ENCODE assay signal across 22 cellular contexts in the genomic region with DNA sequence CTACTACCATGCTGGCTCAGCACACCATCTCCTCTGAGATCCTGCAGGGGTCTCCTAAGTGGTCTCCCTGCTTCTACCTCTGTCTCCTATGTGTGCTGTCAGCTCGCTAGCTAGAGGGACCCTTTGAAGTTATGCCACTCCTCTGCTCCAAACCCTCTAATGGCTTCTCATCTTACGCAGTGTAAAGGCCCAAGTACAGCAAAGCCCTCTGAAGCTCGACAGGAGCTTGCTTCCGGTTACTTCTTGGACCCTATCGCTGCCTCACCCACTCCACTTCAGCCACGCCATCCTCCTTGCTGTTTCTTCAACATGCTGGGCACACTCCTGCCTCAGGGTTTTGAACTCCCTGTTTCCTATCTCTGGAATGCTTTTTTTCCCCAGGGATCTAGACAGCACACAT.
DNase-seq lines count a peak whose midpoint lies in the region; ATAC-seq and TF ChIP-seq lines count a peak whose summit lies in the region.
"Had no signal": no experiment of that assay in that cellular context is flagged by ENCODE, and none has a peak within 500 bp of the region (broad histone marks: within the 10 kb centered on the region; RNA-seq: fewer than 3 reads in every experiment).

No MANE protein-coding gene starts in this region.

- POLR2A ChIA-PET in HCT116 (lab: Charles Lee) = no interaction called here
- POLR2A ChIA-PET in CD8-positive, alpha-beta T cell (lab: Charles Lee) = no interaction called here

- RAD21 ChIA-PET in HCT116 (lab: Charles Lee; ENCODE audit: low non-redundant PET in 1 of 2, low total read pairs in 2 of 2, uncharacterized antibody in 2 of 2, unreplicated experiment in 2 of 2) = no interaction called here

- ATAC-seq in HCT116 = no peak
- no peak for ATAC-seq in RWPE2 (ENCODE audit: low read depth)
- no peak for ATAC-seq in HG03025 (IDR thresholded peaks at IDR 0.05; ENCODE audit: low FRiP score, unreplicated experiment)
- no peak for ATAC-seq in CD8-positive, alpha-beta T cell
- ATAC-seq: HepG2 had no signal

- peaks cover 21 to 71% of the 10 kb centered on the region in 2 experiments for H3K4me1 ChIP-seq in HCT116 (ENCODE audit: control insufficient read depth in 1 of 2, insufficient read depth in 2 of 2, low read length in 2 of 2)
- peaks cover 47% of the 10 kb centered on the region for H3K4me1 ChIP-seq in RWPE2 (ENCODE audit: insufficient read depth, poor library complexity, severe bottlenecking)
- peaks cover 5% of the 10 kb centered on the region for H3K4me1 ChIP-seq in neural progenitor cell
- H3K4me1 ChIP-seq in CD8-positive, alpha-beta T cell (ENCODE audit: insufficient read depth, low read length) = no peaks in the 10 kb centered on the region
- H3K4me1 ChIP-seq: BE2C had no signal

- intact Hi-C loops in HCT116 (cut with micrococcal nuclease) = no loop called here
- intact Hi-C loops in CD8-positive, alpha-beta T cell (cut with DNase I, micrococcal nuclease) = no loop called here

- H3K9ac ChIP-seq in HCT116 (ENCODE audit: low read length) (no peak overlapping the region), neural progenitor cell (no peak overlapping the region)

- no peak overlapping the region for H3K27ac Mint-ChIP-seq in neural progenitor cell
- no peak overlapping the region for H3K27ac Mint-ChIP-seq in CD8-positive, alpha-beta T cell

- H2AFZ ChIP-seq in HCT116 (ENCODE audit: low read depth, low read length, poor library complexity, severe bottlenecking) = no peak overlapping the region
- peak overlapping the region; percentile 64 for H2AFZ ChIP-seq in neural progenitor cell (replicated peaks)

- peaks cover 11% of the 10 kb centered on the region for H3K9me3 Mint-ChIP-seq in neural progenitor cell
- H3K9me3 Mint-ChIP-seq in CD8-positive, alpha-beta T cell = peaks cover 2% of the 10 kb centered on the region

- DNase-seq in HCT116 (ENCODE audit: low read depth, low spot score) (no peak), RWPE2 (ENCODE audit: low spot score) (no peak), epithelial cell of prostate (ENCODE audit: low read depth, low spot score) (no peak), neural progenitor cell (ENCODE audit: low spot score) (no peak), cerebellar nuclear complex (lab: John Stamatoyannopoulos, UW) (no peak), T-helper 9 cell (no peak)
- no peak for DNase-seq in CD8-positive, alpha-beta T cell
- DNase-seq: BE2C, COR-L47, DND-41, KG1, NCI-H1105 treated with DMSO at 0.1 percent for 48 hours, NCI-H2029 treated with DMSO at 0.1 percent for 48 hours, NCI-H446 treated with DMSO at 0.1 percent for 48 hours, NCI-H526 treated with DMSO at 0.1 percent for 48 hours, OCI-M1, SHP77 treated with DMSO at 0.1 percent for 48 hours, SW 1271 had no signal

- no peaks in the 10 kb centered on the region for H3K36me3 Mint-ChIP-seq in neural progenitor cell
- H3K36me3 Mint-ChIP-seq in CD8-positive, alpha-beta T cell = no peaks in the 10 kb centered on the region

- H3K9me3 ChIP-seq in HCT116 (ENCODE audit: control insufficient read depth in 1 of 2, insufficient read depth in 1 of 2, low read depth in 1 of 2, low read length in 2 of 2) (0 out of 4 replicates have a peak, but pooled peaks cover 0 to 5% of the 10 kb centered on the region in 2 experiments), RWPE2 (ENCODE audit: severe bottlenecking) (peaks cover under 1% of the 10 kb centered on the region), neural progenitor cell (ENCODE audit: low read depth) (no peaks in the 10 kb centered on the region)
- H3K9me3 ChIP-seq in CD8-positive, alpha-beta T cell (ENCODE audit: low read length) = no peaks in the 10 kb centered on the region
- H3K9me3 ChIP-seq: BE2C had no signal

- TF ChIP-seq CTCF in HCT116 (IDR thresholded peaks at IDR 0.05 in 2 of 3, conservative IDR thresholded peaks at IDR 0.05 in 1 of 3; ENCODE audit: borderline replicate concordance in 1 of 3, insufficient read depth in 1 of 3, low read depth in 2 of 3, low read length in 2 of 3) (no peak), RWPE2 (IDR thresholded peaks at IDR 0.05; ENCODE audit: poor library complexity, severe bottlenecking) (no peak), neural progenitor cell (IDR thresholded peaks at IDR 0.05) (no peak)
- TF ChIP-seq CTCF in CD8-positive, alpha-beta T cell (IDR thresholded peaks at IDR 0.05) = no peak

- no peak overlapping the region for H3K4me2 ChIP-seq in HCT116 (ENCODE audit: low read length)
- H3K4me2 ChIP-seq in neural progenitor cell = no peak overlapping the region

- no peaks in the 10 kb centered on the region for H3K79me2 ChIP-seq in HCT116 (ENCODE audit: insufficient read depth, low read length)
- no peaks in the 10 kb centered on the region for H3K79me2 ChIP-seq in neural progenitor cell (ENCODE audit: low read depth)

- H3K36me3 ChIP-seq in HCT116 (ENCODE audit: control insufficient read depth in 1 of 2, insufficient read depth in 2 of 2, low read length in 2 of 2) (no peaks in the 10 kb centered on the region), RWPE2 (ENCODE audit: low read depth) (no peaks in the 10 kb centered on the region), neural progenitor cell (no peaks in the 10 kb centered on the region)
- H3K36me3 ChIP-seq in CD8-positive, alpha-beta T cell (ENCODE audit: insufficient read depth, low read length) = no peaks in the 10 kb centered on the region
- H3K36me3 ChIP-seq: BE2C had no signal

- no TSS peak for BruUV-seq in HCT116 (replicated peaks; lab: Mats Ljungman, UMichigan)

- H3K27me3 ChIP-seq in HCT116 (ENCODE audit: insufficient read depth, low read length) = no peaks in the 10 kb centered on the region
- H3K27me3 ChIP-seq in RWPE2 (ENCODE audit: insufficient read depth, poor library complexity, severe bottlenecking) = no peaks in the 10 kb centered on the region
- H3K27me3 ChIP-seq in neural progenitor cell = no peaks in the 10 kb centered on the region
- no peaks in the 10 kb centered on the region for H3K27me3 ChIP-seq in CD8-positive, alpha-beta T cell (ENCODE audit: insufficient read depth, low read length)
- H3K27me3 ChIP-seq: BE2C had no signal

- TF ChIP-seq POLR2A in HCT116 (IDR thresholded peaks at IDR 0.05; ENCODE audit: borderline replicate concordance, extremely low read depth, insufficient read depth, insufficient read length) = no peak

- H4K20me1 ChIP-seq in HCT116 (ENCODE audit: insufficient read depth) (no peaks in the 10 kb centered on the region), neural progenitor cell (ENCODE audit: low read depth) (no peaks in the 10 kb centered on the region)

- CTCF ChIA-PET in HCT116 (lab: Charles Lee) = no interaction called here
- CTCF ChIA-PET in CD8-positive, alpha-beta T cell (lab: Charles Lee) = no interaction called here

- no peaks in the 10 kb centered on the region for H3K4me1 Mint-ChIP-seq in neural progenitor cell
- no peaks in the 10 kb centered on the region for H3K4me1 Mint-ChIP-seq in CD8-positive, alpha-beta T cell (ENCODE audit: low read depth)

- no peak overlapping the region for H3K27ac ChIP-seq in HCT116 (ENCODE audit: low read depth, low read length)
- H3K27ac ChIP-seq in RWPE2 (ENCODE audit: poor library complexity, severe bottlenecking) = peak overlapping the region; percentile 100
- peak overlapping the region; percentile 79 for H3K27ac ChIP-seq in epithelial cell of prostate
- H3K27ac ChIP-seq in neural progenitor cell = no peak overlapping the region
- no peak overlapping the region for H3K27ac ChIP-seq in CD8-positive, alpha-beta T cell (ENCODE audit: low read depth, low read length)
- H3K27ac ChIP-seq: HL-60, SK-N-MC had no signal

- no peak overlapping the region for H3K4me3 Mint-ChIP-seq in neural progenitor cell
- H3K4me3 Mint-ChIP-seq in CD8-positive, alpha-beta T cell = no peak overlapping the region

- no peaks in the 10 kb centered on the region for H3K9me2 ChIP-seq in HCT116 (ENCODE audit: insufficient read depth)

- H3K4me3 ChIP-seq in HCT116 (replicated peaks in 1 of 2; ENCODE audit: low read depth in 1 of 2, low read length in 2 of 2) (no peak overlapping the region), RWPE2 (ENCODE audit: severe bottlenecking) (no peak overlapping the region), neural progenitor cell (no peak overlapping the region)
- H3K4me3 ChIP-seq in CD8-positive, alpha-beta T cell (ENCODE audit: low read depth, low read length) = no peak overlapping the region
- H3K4me3 ChIP-seq: SK-N-MC had no signal

- no peak for TF ChIP-seq RAD21 in HCT116 (IDR thresholded peaks at IDR 0.05; ENCODE audit: low read depth)

- H3K27me3 Mint-ChIP-seq in neural progenitor cell (ENCODE audit: insufficient read depth, low read depth) = peaks cover 14% of the 10 kb centered on the region
- peaks cover 2% of the 10 kb centered on the region for H3K27me3 Mint-ChIP-seq in CD8-positive, alpha-beta T cell (ENCODE audit: low read depth)

- no peaks in the 10 kb centered on the region for H3F3A ChIP-seq in neural progenitor cell (ENCODE audit: low read depth)

TF ChIP-seq in HCT116, 20 proteins besides CTCF, POLR2A, EP300 and RAD21:
- TF ChIP-seq ZFX (IDR thresholded peaks at IDR 0.05) (peak; percentile 17; the same call in 1 of the 2 replicates), SRF (IDR thresholded peaks at IDR 0.05; ENCODE audit: low read depth) (no peak), TCF7L2 (IDR thresholded peaks at IDR 0.05; ENCODE audit: borderline replicate concordance, extremely low read depth, insufficient read depth, insufficient read length) (peak; percentile 35)

Comparison
In these comparisons a context has a peak if more than half of its experiments do, and no peak if none do; other contexts are left out.
1. H3K27ac ChIP-seq: peak in RWPE2 (single experiment) and epithelial cell of prostate (single experiment); none in HCT116 (single experiment), neural progenitor cell (single experiment) and CD8-positive, alpha-beta T cell (single experiment).